Comparison of ENCODE assay signal across 10 cellular contexts in genomic region chr14:99231850-99232401, GRCh38. TPM values are rescaled to one million over a fixed set of nuclear protein-coding genes. Genes with fewer than 3 reads are reported as not detected.
DNase-seq lines count a peak whose midpoint lies in the region; ATAC-seq lines count a peak whose summit lies in the region.
"Had no signal": no experiment of that assay in that cellular context is flagged by ENCODE, and none has a peak within 500 bp of the region (broad histone marks: within the 10 kb centered on the region; RNA-seq: fewer than 3 reads in every experiment).

No MANE protein-coding gene starts in this region.

- H3K27ac ChIP-seq in iPS-18a (ENCODE audit: low read length): no peak overlapping the region
- H3K27ac ChIP-seq: neutrophil had no signal

- no peaks in the 10 kb centered on the region for H3K9me3 ChIP-seq in iPS-18a (ENCODE audit: control insufficient read depth, low read depth, low read length)
- H3K9me3 ChIP-seq: neutrophil had no signal

- H3K36me3 ChIP-seq in iPS-18a (ENCODE audit: control insufficient read depth, low read depth, low read length): no peaks in the 10 kb centered on the region
- H3K36me3 ChIP-seq: neutrophil had no signal

- DNase-seq in T-helper 1 cell: no peak
- DNase-seq in activated T-helper 1 cell treated with anti-CD3 and anti-CD28 coated beads, Interleukin-12 subunit alpha, Interleukin-12 subunit beta, Interleukin-2, Interleukin-4 antibody, amounts not matched to agents 30 ng/mL and 10 ng/mL and 1 ng/mL, durations not matched to agents 14 hours and 24 hours and 36 hours (ENCODE audit: low spot score): no peak
- peak; percentile 53 for DNase-seq in stimulated activated naive CD8-positive, alpha-beta T cell treated with anti-CD3 and anti-CD28 coated beads, Interleukin-15, Interleukin-2, amounts not matched to agents 100 U/mL and 50 U/mL, for 24 hours
- DNase-seq in ACHN: no peak
- no peak for DNase-seq in HuH-7 (ENCODE audit: low spot score)
- DNase-seq: NCI-H1417 treated with DMSO at 0.1 percent for 48 hours had no signal

- H3K4me1 ChIP-seq in iPS-18a (ENCODE audit: control insufficient read depth, low read depth, low read length): peaks cover 21% of the 10 kb centered on the region

- H3K27me3 ChIP-seq in iPS-18a (ENCODE audit: control insufficient read depth, insufficient read depth, low read length): no peaks in the 10 kb centered on the region

- H3K4me3 Mint-ChIP-seq in T-helper 1 cell treated with Interleukin-12 subunit alpha and Interleukin-12 subunit beta and Interleukin-4 antibody, amounts not matched to agents 30 μg/mL and 1 μg/mL, for 36 hours: peak overlapping the region; percentile 86
- H3K4me3 Mint-ChIP-seq in activated T-helper 1 cell treated with anti-CD3 and anti-CD28 coated beads, Interleukin-12 subunit alpha, Interleukin-12 subunit beta, Interleukin-2, Interleukin-4 antibody, amounts not matched to agents 30 ng/mL and 10 ng/mL and 1 ng/mL, durations not matched to agents 14 hours and 24 hours and 36 hours: peak overlapping the region; percentile 83

- H3K27me3 Mint-ChIP-seq in T-helper 1 cell treated with Interleukin-12 subunit alpha and Interleukin-12 subunit beta and Interleukin-4 antibody, amounts not matched to agents 30 μg/mL and 1 μg/mL, for 36 hours (ENCODE audit: low read depth): no peaks in the 10 kb centered on the region
- H3K27me3 Mint-ChIP-seq in activated T-helper 1 cell treated with anti-CD3 and anti-CD28 coated beads, Interleukin-12 subunit alpha, Interleukin-12 subunit beta, Interleukin-2, Interleukin-4 antibody, amounts not matched to agents 30 ng/mL and 10 ng/mL and 1 ng/mL, durations not matched to agents 14 hours and 24 hours and 36 hours (ENCODE audit: insufficient read depth): no peaks in the 10 kb centered on the region

- in situ Hi-C loops in ACHN (cut with HindIII; ENCODE audit: low pct_ligation_motif_present, low pct_unique_long_range_greater_than_20kb, low sequenced_read_pairs): no loop called here

- peaks cover 84% of the 10 kb centered on the region for H3K4me1 Mint-ChIP-seq in T-helper 1 cell treated with Interleukin-12 subunit alpha and Interleukin-12 subunit beta and Interleukin-4 antibody, amounts not matched to agents 30 μg/mL and 1 μg/mL, for 36 hours (ENCODE audit: low read depth)
- peaks cover 89% of the 10 kb centered on the region for H3K4me1 Mint-ChIP-seq in activated T-helper 1 cell treated with anti-CD3 and anti-CD28 coated beads, Interleukin-12 subunit alpha, Interleukin-12 subunit beta, Interleukin-2, Interleukin-4 antibody, amounts not matched to agents 30 ng/mL and 10 ng/mL and 1 ng/mL, durations not matched to agents 14 hours and 24 hours and 36 hours (ENCODE audit: low read depth)

- intact Hi-C loops in activated T-helper 1 cell treated with anti-CD3 and anti-CD28 coated beads, Interleukin-12 subunit alpha, Interleukin-12 subunit beta, Interleukin-2, Interleukin-4 antibody, amounts not matched to agents 30 ng/mL and 10 ng/mL and 1 ng/mL, durations not matched to agents 14 hours and 24 hours and 36 hours (cut with micrococcal nuclease): loop anchor here (1.0 to 10.0 kb wide), 3 partner anchors 8 to 183 kb away; no protein-coding TSS in a partner anchor

- H3K27ac Mint-ChIP-seq in T-helper 1 cell treated with Interleukin-12 subunit alpha and Interleukin-12 subunit beta and Interleukin-4 antibody, amounts not matched to agents 30 μg/mL and 1 μg/mL, for 36 hours: peak overlapping the region; percentile 94
- H3K27ac Mint-ChIP-seq in activated T-helper 1 cell treated with anti-CD3 and anti-CD28 coated beads, Interleukin-12 subunit alpha, Interleukin-12 subunit beta, Interleukin-2, Interleukin-4 antibody, amounts not matched to agents 30 ng/mL and 10 ng/mL and 1 ng/mL, durations not matched to agents 14 hours and 24 hours and 36 hours: peak overlapping the region; percentile 95

- peak overlapping the region; percentile 51 for H3K4me3 ChIP-seq in iPS-18a (ENCODE audit: low read length)

- H3K9ac ChIP-seq in iPS-18a (ENCODE audit: low read length): no peak overlapping the region

- H3K36me3 Mint-ChIP-seq in T-helper 1 cell treated with Interleukin-12 subunit alpha and Interleukin-12 subunit beta and Interleukin-4 antibody, amounts not matched to agents 30 μg/mL and 1 μg/mL, for 36 hours (ENCODE audit: low read depth): peaks cover 34% of the 10 kb centered on the region
- peaks cover 25% of the 10 kb centered on the region for H3K36me3 Mint-ChIP-seq in activated T-helper 1 cell treated with anti-CD3 and anti-CD28 coated beads, Interleukin-12 subunit alpha, Interleukin-12 subunit beta, Interleukin-2, Interleukin-4 antibody, amounts not matched to agents 30 ng/mL and 10 ng/mL and 1 ng/mL, durations not matched to agents 14 hours and 24 hours and 36 hours (ENCODE audit: low read depth)

- no peaks in the 10 kb centered on the region for H3K9me3 Mint-ChIP-seq in T-helper 1 cell treated with Interleukin-12 subunit alpha and Interleukin-12 subunit beta and Interleukin-4 antibody, amounts not matched to agents 30 μg/mL and 1 μg/mL, for 36 hours
- no peaks in the 10 kb centered on the region for H3K9me3 Mint-ChIP-seq in activated T-helper 1 cell treated with anti-CD3 and anti-CD28 coated beads, Interleukin-12 subunit alpha, Interleukin-12 subunit beta, Interleukin-2, Interleukin-4 antibody, amounts not matched to agents 30 ng/mL and 10 ng/mL and 1 ng/mL, durations not matched to agents 14 hours and 24 hours and 36 hours

- ATAC-seq in stimulated activated naive CD8-positive, alpha-beta T cell treated with anti-CD3 and anti-CD28 coated beads, Interleukin-15, Interleukin-2, amounts not matched to agents 100 U/mL and 50 U/mL, for 24 hours: peak; percentile 38
- no peak for ATAC-seq in GM18861 (IDR thresholded peaks at IDR 0.05; ENCODE audit: unreplicated experiment)

RNA-seq across cellular contexts. Expression of gene BCL11B, which starts 40.1 kb away (rescaled TPM):
- total RNA-seq in activated T-helper 1 cell treated with anti-CD3 and anti-CD28 coated beads, Interleukin-12 subunit alpha, Interleukin-12 subunit beta, Interleukin-2, Interleukin-4 antibody, amounts not matched to agents 30 ng/mL and 10 ng/mL and 1 ng/mL, durations not matched to agents 14 hours and 24 hours and 36 hours: 43.5 and 45.4 TPM in 2 replicates
